Comparison of ENCODE assay signal across 8 cellular contexts in genomic region chr5:150358261-150359095, GRCh38. TPM values are rescaled to one million over a fixed set of nuclear protein-coding genes. Genes with fewer than 3 reads are reported as not detected.
DNase-seq lines count a peak whose midpoint lies in the region; ATAC-seq and TF ChIP-seq lines count a peak whose summit lies in the region.

No MANE protein-coding gene starts in this region.

- peaks cover 24% of the 10 kb centered on the region for H3K36me3 ChIP-seq in A673 (ENCODE audit: insufficient read depth, low read length, poor library complexity, severe bottlenecking)
- H3K36me3 ChIP-seq in ascending aorta: peaks cover 18 to 25% of the 10 kb centered on the region in 2 donors
- peaks cover 28% of the 10 kb centered on the region for H3K36me3 ChIP-seq in lower lobe of right lung
- peaks cover 0 to 20% of the 10 kb centered on the region in 2 donors for H3K36me3 ChIP-seq in vagina

- CTCF ChIA-PET in A673 (lab: Charles Lee): no interaction called here

- H3K36me3 Mint-ChIP-seq in HFFc6 (ENCODE audit: low read depth): peaks cover 14% of the 10 kb centered on the region

- H3K4me3 ChIP-seq in A673 (ENCODE audit: low read depth, low read length, poor library complexity, severe bottlenecking) (peak overlapping the region; percentile 98), ascending aorta (peak overlapping the region; percentile 60 to 80), lower lobe of right lung (peak overlapping the region; percentile 96), vagina (peak overlapping the region; percentile 70 to 81)

- H3K9me3 ChIP-seq in A673 (ENCODE audit: low read depth, low read length, poor library complexity, severe bottlenecking): no peaks in the 10 kb centered on the region
- H3K9me3 ChIP-seq in ascending aorta: no peaks in the 10 kb centered on the region
- H3K9me3 ChIP-seq in lower lobe of right lung: no peaks in the 10 kb centered on the region
- no peaks in the 10 kb centered on the region for H3K9me3 ChIP-seq in vagina

- H3K4me1 Mint-ChIP-seq in HFFc6 (ENCODE audit: low read depth): peaks cover 16% of the 10 kb centered on the region

- DNase-seq in A673 (ENCODE audit: low spot score) (peak; percentile 43), HFFc6 (no peak), ascending aorta (ENCODE audit: low spot score in 2 of 2) (no peak), lower lobe of right lung (no peak), vagina (ENCODE audit: extremely low spot score in 2 of 2) (no peak), islet precursor cell (no peak), superior temporal gyrus (ENCODE audit: extremely low spot score) (no peak)

- H3K27ac ChIP-seq in A673 (ENCODE audit: low read depth, low read length, poor library complexity, severe bottlenecking): peak overlapping the region; percentile 87
- no peak overlapping the region for H3K27ac ChIP-seq in ascending aorta
- H3K27ac ChIP-seq in lower lobe of right lung: peak overlapping the region; percentile 76
- peak overlapping the region; percentile 43 for H3K27ac ChIP-seq in vagina

- H3K9me3 Mint-ChIP-seq in HFFc6: no peaks in the 10 kb centered on the region

- peak overlapping the region; percentile 89 for H3K4me3 Mint-ChIP-seq in HFFc6

- no peak for TF ChIP-seq POLR2A in vagina (IDR thresholded peaks at IDR 0.05)

- peak overlapping the region; percentile 76 for H3K27ac Mint-ChIP-seq in HFFc6

- TF ChIP-seq CTCF in A673 (conservative IDR thresholded peaks at IDR 0.05; ENCODE audit: low read depth, low read length) (no peak), HFFc6 (IDR thresholded peaks at IDR 0.05) (no peak), ascending aorta (IDR thresholded peaks at IDR 0.05) (no peak), lower lobe of right lung (IDR thresholded peaks at IDR 0.05) (no peak), vagina (IDR thresholded peaks at IDR 0.05) (no peak)

- H3K27me3 Mint-ChIP-seq in HFFc6 (ENCODE audit: insufficient read depth): no peaks in the 10 kb centered on the region; the same call in 1 of the 2 replicates

- POLR2A ChIA-PET in A673 (lab: Charles Lee; ENCODE audit: low non-redundant PET): interaction anchor here (0.6 kb wide), 1 partner anchor 198 kb away, joined by 7 read pairs; no protein-coding TSS in a partner anchor

- H3K4me1 ChIP-seq in A673 (ENCODE audit: insufficient read depth, low read length, poor library complexity, severe bottlenecking) (peaks cover 8% of the 10 kb centered on the region), ascending aorta (peaks cover 0 to 3% of the 10 kb centered on the region in 2 donors), lower lobe of right lung (peaks cover 16% of the 10 kb centered on the region), vagina (peaks cover 16% of the 10 kb centered on the region)

- BruUV-seq in A673 (replicated peaks; lab: Mats Ljungman, UMichigan): TSS peak; percentile 39

- H3K27me3 ChIP-seq in A673 (replicated peaks; ENCODE audit: insufficient read depth, low read depth, low read length, poor library complexity) (no peaks in the 10 kb centered on the region), ascending aorta (no peaks in the 10 kb centered on the region), lower lobe of right lung (ENCODE audit: low read depth) (no peaks in the 10 kb centered on the region), vagina (no peaks in the 10 kb centered on the region)

- ATAC-seq in lower lobe of right lung (no peak), GM19035 (IDR thresholded peaks at IDR 0.05; ENCODE audit: unreplicated experiment) (no peak)

- intact Hi-C loops in A673 (cut with micrococcal nuclease; ENCODE audit: unreplicated experiment): loop anchor here (5.0 kb wide), 1 partner anchor 216 kb away; no protein-coding TSS in a partner anchor
- intact Hi-C loops in ascending aorta (cut with DNase I): loop anchor here (5.0 kb wide), 2 partner anchors 54 to 79 kb away; partner anchors contain the start of gene CD74
- intact Hi-C loops in lower lobe of right lung (cut with DNase I): no loop called here
- intact Hi-C loops in vagina (cut with DNase I): no loop called here

RNA-seq across cellular contexts. Expression of gene TCOF1, which starts 1.0 kb away (rescaled TPM):
- total RNA-seq in A673 (2021): 109 TPM in 2 replicates
- 10 to 100 TPM; 30.8 to 44.6 (median 38.5) TPM for total RNA-seq in HFFc6 (2021; fragmentation: NEBNext Ultra II Directional; extraction: Animal tissue kit (Norgen Biotek cat#: 25700))
- total RNA-seq in ascending aorta: 31.4 TPM
- 27.1 TPM for total RNA-seq in lower lobe of right lung
- total RNA-seq in vagina: 39.3 TPM

RNA-seq across cellular contexts. Expression of gene CD74, which starts 54.2 kb away (rescaled TPM):
- not detected in 2 replicates for total RNA-seq in A673 (2021)
- total RNA-seq in HFFc6 (2021; fragmentation: NEBNext Ultra II Directional; extraction: Animal tissue kit (Norgen Biotek cat#: 25700)): under 1 TPM in 1 of 6 experiments, not detected in 5; 0.37 TPM
- total RNA-seq in ascending aorta: 1,940 TPM
- total RNA-seq in lower lobe of right lung: 4,221 TPM
- total RNA-seq in vagina: 530 TPM

RNA-seq across cellular contexts. Expression of gene ARSI, which starts 55.8 kb away (rescaled TPM):
- total RNA-seq in A673 (2021): 0.15 and 0.30 TPM in 2 replicates
- total RNA-seq in HFFc6 (2021; fragmentation: NEBNext Ultra II Directional; extraction: Animal tissue kit (Norgen Biotek cat#: 25700)): 1 to 10 TPM; 4.6 to 6.7 (median 4.9) TPM
- total RNA-seq in ascending aorta: not detected
- 3.5 TPM for total RNA-seq in lower lobe of right lung
- 4.7 TPM for total RNA-seq in vagina

Comparison
In these comparisons a context has a peak if more than half of its experiments do, and no peak if none do; other contexts are left out.
1. H3K27ac ChIP-seq: peak in A673 (single experiment), lower lobe of right lung (single experiment) and vagina (single experiment); none in ascending aorta (0 of 2).
2. RNA of gene CD74, which starts 54.2 kb away (total RNA-seq): 4,221 TPM in lower lobe of right lung (single experiment), 1,940 TPM in ascending aorta (single experiment) and 530 TPM in vagina (single experiment); not detected in A673 and 0.37 TPM in HFFc6; every median in the first group is over 100 times any median in the second.
3. intact Hi-C loops: an anchor here in A673 (5.0 kb wide) and ascending aorta (5.0 kb wide); none called in lower lobe of right lung and vagina.
4. Peak in every context shown above with its lines, with median percentiles within 50 percentile points of each other: H3K4me3 ChIP-seq.